ENCODE assay signal across 8 cellular contexts in genomic region chr1:219460561-219461511, GRCh38.
DNase-seq lines count a peak whose midpoint lies in the region; ATAC-seq and TF ChIP-seq lines count a peak whose summit lies in the region.

No MANE protein-coding gene starts in this region.

- H3K36me3 ChIP-seq in left lung (no peaks in the 10 kb centered on the region), ascending aorta (no peaks in the 10 kb centered on the region)

- peak; percentile 79 for DNase-seq in HFF-Myc (ENCODE audit: extremely low read depth, low read depth)
- peak; percentile 31 for DNase-seq in NAMALWA (ENCODE audit: low spot score)
- DNase-seq in left lung = no peak
- DNase-seq in activated naive CD4-positive, alpha-beta T cell (lab: John Stamatoyannopoulos, UW) = no peak
- DNase-seq in lower leg skin (ENCODE audit: low spot score in 2 of 2) = no peak
- no peak for DNase-seq in central memory CD4-positive, alpha-beta T cell
- DNase-seq in ascending aorta (ENCODE audit: low spot score in 2 of 2) = no peak

- no peaks in the 10 kb centered on the region for H3K27me3 ChIP-seq in left lung
- H3K27me3 ChIP-seq in ascending aorta = no peaks in the 10 kb centered on the region

- intact Hi-C loops in left lung (cut with DNase I) (no loop called here), lower leg skin (cut with DNase I; ENCODE audit: low total_unique reads) (no loop called here), ascending aorta (cut with DNase I) (no loop called here)

- TF ChIP-seq CTCF in HFF-Myc (IDR thresholded peaks at IDR 0.05; ENCODE audit: low read depth, low read length, missing control alignments) (no peak), left lung (IDR thresholded peaks at IDR 0.05) (no peak), lower leg skin (IDR thresholded peaks at IDR 0.05) (no peak), ascending aorta (IDR thresholded peaks at IDR 0.05) (no peak)

- 22 to 25% methylated on average over 8 of the region's 8 CpGs for WGBS in lower leg skin, 2 donors

- peak overlapping the region in 1 of 2 donors; percentile 19 for H3K27ac ChIP-seq in left lung
- no peak overlapping the region for H3K27ac ChIP-seq in ascending aorta

- H3K4me3 ChIP-seq in HFF-Myc (replicated peaks; ENCODE audit: low read depth, low read length) (no peak overlapping the region), left lung (no peak overlapping the region), lower leg skin (ENCODE audit: low read depth, poor library complexity, severe bottlenecking) (no peak overlapping the region), ascending aorta (no peak overlapping the region)

- TF ChIP-seq POLR2A in lower leg skin (IDR thresholded peaks at IDR 0.05) = no peak

- H3K4me1 ChIP-seq in left lung (peaks cover 0 to 3% of the 10 kb centered on the region in 2 donors), ascending aorta (no peaks in the 10 kb centered on the region)

- no peaks in the 10 kb centered on the region for H3K9me3 ChIP-seq in left lung
- H3K9me3 ChIP-seq in ascending aorta = no peaks in the 10 kb centered on the region

- ATAC-seq in GM18498 (IDR thresholded peaks at IDR 0.05; ENCODE audit: unreplicated experiment) = peak; percentile 81
- peak; percentile 56 for ATAC-seq in left lung

Comparison
In these comparisons a context has a peak if more than half of its experiments do, and no peak if none do; other contexts are left out.
1. DNase-seq: peak in HFF-Myc (single experiment) and NAMALWA (single experiment); none in left lung (0 of 2), activated naive CD4-positive, alpha-beta T cell (0 of 4), lower leg skin (0 of 2), central memory CD4-positive, alpha-beta T cell (single experiment) and ascending aorta (0 of 2).